Comparison of ENCODE assay signal across 9 cellular contexts in the genomic region with DNA sequence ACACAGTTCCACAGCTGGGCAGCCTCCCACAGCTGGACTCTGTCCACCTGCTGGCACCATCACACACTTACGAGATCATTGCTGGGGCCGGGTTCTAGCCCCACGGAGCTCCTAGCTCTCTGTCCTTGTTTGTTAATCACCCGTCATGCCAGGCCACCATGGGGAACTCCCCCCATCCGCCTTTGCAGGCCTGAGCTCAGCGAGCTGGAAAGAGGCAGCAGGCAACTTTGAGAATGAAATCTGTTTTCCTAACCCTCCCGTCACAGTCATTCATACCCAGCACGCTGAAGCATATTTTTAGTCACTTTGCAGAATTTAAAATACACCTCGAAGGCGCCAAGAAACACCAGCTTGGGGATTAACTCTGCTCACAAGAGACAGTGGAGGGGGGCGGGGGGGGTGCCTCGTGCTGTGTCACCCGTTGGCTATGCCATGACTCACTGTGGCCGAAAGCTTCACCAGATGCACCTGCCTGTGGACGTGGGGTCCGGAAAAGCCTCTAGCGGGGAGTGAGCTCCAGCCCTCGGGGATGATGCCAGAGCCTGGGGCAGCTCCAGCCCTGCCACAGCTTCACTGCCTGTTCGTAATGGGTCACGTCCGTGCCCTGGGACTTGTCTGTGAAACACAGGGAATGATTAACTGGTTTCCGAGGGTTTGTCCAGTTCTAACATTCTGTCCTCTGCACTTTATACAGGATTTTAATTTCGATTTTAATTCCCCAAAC. TPM values are rescaled to one million over a fixed set of nuclear protein-coding genes. Genes with fewer than 3 reads are reported as not detected.
A peak's percentile ranks its signal among the peaks of the same experiment; 100 is the strongest.
DNase-seq lines count a peak whose midpoint lies in the region; ATAC-seq and TF ChIP-seq lines count a peak whose summit lies in the region.
"Had no signal": no experiment of that assay in that cellular context is flagged by ENCODE, and none has a peak within 500 bp of the region (broad histone marks: within the 10 kb centered on the region; RNA-seq: fewer than 3 reads in every experiment).

No MANE protein-coding gene starts in this region.

- TF ChIP-seq POLR2A in body of pancreas (IDR thresholded peaks at IDR 0.05), result peak in 2 of 3 donors; percentile 49 to 50

- ATAC-seq in body of pancreas (peak; percentile 56), HG03175 (IDR thresholded peaks at IDR 0.05; ENCODE audit: unreplicated experiment) (no peak), GM18909 (IDR thresholded peaks at IDR 0.05; ENCODE audit: poor library complexity, unreplicated experiment) (no peak)
- ATAC-seq in activated CD8-positive, alpha-beta T cell treated with anti-CD3 and anti-CD28 coated beads for 36 hours, result no peak

- intact Hi-C loops in body of pancreas (cut with DNase I), result no loop called here
- intact Hi-C loops in activated CD8-positive, alpha-beta T cell treated with anti-CD3 and anti-CD28 coated beads for 36 hours (cut with micrococcal nuclease), result no loop called here

- peak overlapping the region; percentile 75 to 79 (median 77) for H3K4me3 Mint-ChIP-seq in nephron
- H3K4me3 Mint-ChIP-seq in activated CD8-positive, alpha-beta T cell treated with anti-CD3 and anti-CD28 coated beads for 36 hours, result no peak overlapping the region

- CTCF ChIA-PET in activated CD8-positive, alpha-beta T cell treated with anti-CD3 and anti-CD28 coated beads for 36 hours (lab: Charles Lee), result no interaction called here

- H3K27ac Mint-ChIP-seq in nephron, result peak overlapping the region; percentile 77 to 89 (median 89)
- no peak overlapping the region for H3K27ac Mint-ChIP-seq in activated CD8-positive, alpha-beta T cell treated with anti-CD3 and anti-CD28 coated beads for 36 hours

- H3K27ac ChIP-seq in body of pancreas, result peak overlapping the region; percentile 74 to 88 (median 80)

- H3K27me3 Mint-ChIP-seq in nephron (ENCODE audit: low read depth), result peaks cover 57% of the 10 kb centered on the region
- H3K27me3 Mint-ChIP-seq in activated CD8-positive, alpha-beta T cell treated with anti-CD3 and anti-CD28 coated beads for 36 hours, result peaks cover 23% of the 10 kb centered on the region

- POLR2A ChIA-PET in activated CD8-positive, alpha-beta T cell treated with anti-CD3 and anti-CD28 coated beads for 36 hours (lab: Charles Lee), result interaction anchor here (1.5 kb wide), 1 partner anchor 16 kb away, joined by 3 read pairs; no protein-coding TSS in a partner anchor

- no peak overlapping the region for H3K4me3 ChIP-seq in body of pancreas

- TF ChIP-seq CTCF in body of pancreas (IDR thresholded peaks at IDR 0.05) (no peak), nephron (IDR thresholded peaks at IDR 0.05; ENCODE audit: unreplicated experiment in 3 of 3) (no peak)
- TF ChIP-seq CTCF in activated CD8-positive, alpha-beta T cell treated with anti-CD3 and anti-CD28 coated beads for 36 hours (IDR thresholded peaks at IDR 0.05), result no peak

- DNase-seq in DMS53 treated with DMSO at 0.1 percent for 48 hours (lab: John Stamatoyannopoulos, UW; ENCODE audit: unreplicated experiment) (peak; percentile 47), LoVo (ENCODE audit: low spot score) (peak; percentile 32), body of pancreas (peak in 3 of 4 donors; percentile 65 to 72 (median 67))
- no peak for DNase-seq in activated CD4-positive, alpha-beta T cell treated with anti-CD3 and anti-CD28 coated beads for 48 hours
- no peak for DNase-seq in activated CD8-positive, alpha-beta T cell treated with anti-CD3 and anti-CD28 coated beads for 36 hours
- DNase-seq: NCI-H446 treated with DMSO at 0.1 percent for 48 hours had no signal

- WGBS in body of pancreas, 2 donors, result 53% methylated on average over 22 to 23 of the region's 23 CpGs

- H3K4me1 Mint-ChIP-seq in nephron, result peaks cover 12% of the 10 kb centered on the region
- H3K4me1 Mint-ChIP-seq in activated CD8-positive, alpha-beta T cell treated with anti-CD3 and anti-CD28 coated beads for 36 hours (ENCODE audit: low read depth), result peaks cover 29% of the 10 kb centered on the region

- H3K36me3 ChIP-seq in body of pancreas (replicated peaks in 1 of 2; ENCODE audit: insufficient read depth in 1 of 2, low read depth in 2 of 2), result no peaks in the 10 kb centered on the region

- H3K9me3 Mint-ChIP-seq in nephron, result no peaks in the 10 kb centered on the region
- no peaks in the 10 kb centered on the region for H3K9me3 Mint-ChIP-seq in activated CD8-positive, alpha-beta T cell treated with anti-CD3 and anti-CD28 coated beads for 36 hours

- no peaks in the 10 kb centered on the region for H3K27me3 ChIP-seq in body of pancreas

- H3K36me3 Mint-ChIP-seq in nephron (ENCODE audit: low read depth), result no peaks in the 10 kb centered on the region
- no peaks in the 10 kb centered on the region for H3K36me3 Mint-ChIP-seq in activated CD8-positive, alpha-beta T cell treated with anti-CD3 and anti-CD28 coated beads for 36 hours (ENCODE audit: low read depth)

- H3K4me1 ChIP-seq in body of pancreas, result peaks cover 50% of the 10 kb centered on the region

- no peaks in the 10 kb centered on the region for H3K9me3 ChIP-seq in body of pancreas

RNA-seq across cellular contexts. Expression of gene SPNS2, which starts 1.4 kb away (rescaled TPM):
- total RNA-seq in body of pancreas, result 10 to 100 TPM; 19.2 to 58.0 TPM
- 1 to 10 TPM in 1 of 2 experiments, under 1 TPM in 1; 0.95 to 1.2 TPM for total RNA-seq in activated CD8-positive, alpha-beta T cell treated with anti-CD3 and anti-CD28 coated beads for 36 hours

RNA-seq across cellular contexts. Expression of gene MYBBP1A, which starts 57.9 kb away (rescaled TPM):
- 100 to 1,000 TPM in 1 of 2 donors, 10 to 100 TPM in 1; 37.9 to 105 TPM for total RNA-seq in body of pancreas
- 100 to 1,000 TPM; 104 to 107 TPM for total RNA-seq in activated CD8-positive, alpha-beta T cell treated with anti-CD3 and anti-CD28 coated beads for 36 hours

Comparison
In these comparisons a context has a peak if more than half of its experiments do, and no peak if none do; other contexts are left out.
1. DNase-seq: peak in DMS53 treated with DMSO at 0.1 percent for 48 hours (single experiment), LoVo (single experiment) and body of pancreas (3 of 4); none in activated CD4-positive, alpha-beta T cell treated with anti-CD3 and anti-CD28 coated beads for 48 hours (single experiment) and activated CD8-positive, alpha-beta T cell treated with anti-CD3 and anti-CD28 coated beads for 36 hours (single experiment).
2. RNA of gene SPNS2, which starts 1.4 kb away (total RNA-seq): 19.2 to 58.0 TPM in body of pancreas; 0.95 to 1.2 TPM in activated CD8-positive, alpha-beta T cell treated with anti-CD3 and anti-CD28 coated beads for 36 hours; every median in the first group is over 4 times any median in the second.